Comparison of ENCODE assay signal across 8 cellular contexts in the genomic region with DNA sequence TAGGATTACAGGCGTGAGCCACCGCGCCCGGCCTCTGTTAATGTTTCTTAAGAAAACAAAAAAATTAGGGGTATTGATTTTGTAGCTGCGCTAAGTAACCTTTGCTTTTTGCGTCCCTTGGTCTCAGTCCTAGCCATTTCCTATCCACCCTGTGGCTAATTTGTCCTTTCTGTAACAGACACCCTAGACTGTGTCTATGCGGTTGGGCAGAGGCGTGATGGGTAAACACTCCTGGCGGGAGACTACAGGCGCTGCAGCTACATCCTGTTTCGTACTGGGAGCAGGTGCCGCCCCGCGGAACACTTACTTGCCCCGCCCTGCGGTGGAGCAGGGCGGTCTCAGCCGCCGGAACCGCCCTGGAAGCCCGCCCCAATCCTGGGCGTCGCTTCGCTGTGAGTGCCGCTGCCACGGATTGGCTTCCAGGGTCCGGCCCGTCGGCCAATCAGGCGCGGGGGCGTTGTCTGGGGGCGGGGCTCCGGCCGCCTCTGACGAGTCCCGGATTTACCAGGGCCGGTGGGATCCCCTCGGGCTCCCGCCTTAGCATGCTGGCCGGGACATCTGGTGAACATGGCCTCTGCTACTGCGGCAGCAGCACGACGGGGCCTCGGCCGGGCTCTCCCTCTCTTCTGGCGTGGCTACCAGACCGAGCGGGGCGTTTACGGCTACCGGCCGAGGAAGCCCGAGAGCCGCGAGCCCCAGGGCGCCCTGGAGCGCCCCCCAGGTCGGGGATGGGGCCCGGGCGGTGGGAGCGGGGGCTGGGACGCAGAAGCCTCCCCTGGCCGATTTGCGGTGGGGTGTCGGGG.
DNase-seq lines count a peak whose midpoint lies in the region; ATAC-seq and TF ChIP-seq lines count a peak whose summit lies in the region.

Gene DHTKD1 (plus strand): TSS at position 488 of the 803 bp plus-strand sequence. CDS start 80 bp downstream, at position 568.

- peak; percentile 96 for ATAC-seq in GM18907 (IDR thresholded peaks at IDR 0.05; ENCODE audit: unreplicated experiment)
- peak; percentile 96 for ATAC-seq in HG03159 (IDR thresholded peaks at IDR 0.05; ENCODE audit: unreplicated experiment)

- TF ChIP-seq CTCF in WI38 (IDR thresholded peaks at IDR 0.05; ENCODE audit: low read depth, low read length) (peak; percentile 13; the same call in 1 of the 2 replicates), cardiac fibroblast (IDR thresholded peaks at IDR 0.05; ENCODE audit: low read depth, low read length) (peak; percentile 54)

- peak; percentile 100 for DNase-seq in AG08396 (ENCODE audit: low spot score)
- peak; percentile 94 for DNase-seq in NCI-H2227 treated with DMSO at 0.1 percent for 48 hours (lab: John Stamatoyannopoulos, UW)
- peak; percentile 96 to 98 for DNase-seq in cardiac fibroblast (ENCODE audit: low read depth in 2 of 2)
- DNase-seq in iPS-NIHi7 (ENCODE audit: extremely low spot score) = peak; percentile 100
- peak; percentile 96 for DNase-seq in smooth muscle cell of the brain vasculature (ENCODE audit: low read depth, low spot score)

- H3K4me3 ChIP-seq in WI38 (ENCODE audit: low read depth, low read length) (peak within 1 kb of the TSS; percentile 91), cardiac fibroblast (replicated peaks in 1 of 2; ENCODE audit: low read depth in 2 of 2, low read length in 2 of 2) (peak within 1 kb of the TSS; percentile 86 to 91)

Comparison
In these comparisons a context has a peak if more than half of its experiments do, and no peak if none do; other contexts are left out.
1. Peak in every context shown above with its lines: DNase-seq, ATAC-seq and H3K4me3 ChIP-seq.